ENCODE assay signal across 2 cellular contexts in genomic region chr3:129504471-129505100, GRCh38.
TF ChIP-seq lines count a peak whose summit lies in the region.

No MANE protein-coding gene starts in this region.

TF ChIP-seq in HepG2, 621 proteins besides CTCF, POLR2A, EP300 and RAD21 (continued from another document):
- TF ChIP-seq ZFP36 (IDR thresholded peaks at IDR 0.05; ENCODE audit: borderline replicate concordance, low read depth, low read length, partially characterized antibody) (no peak), ZNF775 (CRISPR knock-in tag; IDR thresholded peaks at IDR 0.05; ENCODE audit: borderline replicate concordance) (no peak), SCMH1 (CRISPR knock-in tag; IDR thresholded peaks at IDR 0.05; ENCODE audit: borderline replicate concordance) (no peak), SOX13 (IDR thresholded peaks at IDR 0.05) (no peak), SOX13 (CRISPR knock-in tag; conservative IDR thresholded peaks at IDR 0.05 in 1 of 2, IDR thresholded peaks at IDR 0.05 in 1 of 2) (no peak)

TF ChIP-seq in SK-N-SH treated with all-trans-retinoic acid at 6 μM for 48 hours, 23 proteins besides CTCF, POLR2A, EP300 and RAD21:
- no peak for TF ChIP-seq CREB5 (CRISPR knock-in tag; IDR thresholded peaks at IDR 0.05; ENCODE audit: low read depth)
- no peak for TF ChIP-seq ZFP30 (CRISPR knock-in tag; IDR thresholded peaks at IDR 0.05)
- no peak for TF ChIP-seq GLIS3 (CRISPR knock-in tag; IDR thresholded peaks at IDR 0.05)
- TF ChIP-seq ZC3H10 (CRISPR knock-in tag; IDR thresholded peaks at IDR 0.05), result no peak
- TF ChIP-seq TSHZ2 (CRISPR knock-in tag; IDR thresholded peaks at IDR 0.05), result no peak
- TF ChIP-seq ARNTL (CRISPR knock-in tag; IDR thresholded peaks at IDR 0.05; ENCODE audit: borderline replicate concordance, low read depth), result no peak
- TF ChIP-seq PATZ1 (CRISPR knock-in tag; IDR thresholded peaks at IDR 0.05; ENCODE audit: borderline replicate concordance), result no peak
- TF ChIP-seq POU6F1 (CRISPR knock-in tag; IDR thresholded peaks at IDR 0.05; ENCODE audit: borderline replicate concordance, low read depth), result no peak
- TF ChIP-seq BACH2 (CRISPR knock-in tag; IDR thresholded peaks at IDR 0.05; ENCODE audit: borderline replicate concordance), result no peak
- TF ChIP-seq RARB (CRISPR knock-in tag; IDR thresholded peaks at IDR 0.05), result no peak
- no peak for TF ChIP-seq TCF4 (CRISPR knock-in tag; IDR thresholded peaks at IDR 0.05; ENCODE audit: borderline replicate concordance)
- TF ChIP-seq TOX (CRISPR knock-in tag; IDR thresholded peaks at IDR 0.05; ENCODE audit: borderline replicate concordance), result no peak
- TF ChIP-seq ZNF70 (CRISPR knock-in tag; IDR thresholded peaks at IDR 0.05), result no peak
- no peak for TF ChIP-seq ZNF565 (CRISPR knock-in tag; conservative IDR thresholded peaks at IDR 0.05; ENCODE audit: low read depth)
- TF ChIP-seq CSRNP3 (CRISPR knock-in tag; IDR thresholded peaks at IDR 0.05), result no peak
